In the genomic region with DNA sequence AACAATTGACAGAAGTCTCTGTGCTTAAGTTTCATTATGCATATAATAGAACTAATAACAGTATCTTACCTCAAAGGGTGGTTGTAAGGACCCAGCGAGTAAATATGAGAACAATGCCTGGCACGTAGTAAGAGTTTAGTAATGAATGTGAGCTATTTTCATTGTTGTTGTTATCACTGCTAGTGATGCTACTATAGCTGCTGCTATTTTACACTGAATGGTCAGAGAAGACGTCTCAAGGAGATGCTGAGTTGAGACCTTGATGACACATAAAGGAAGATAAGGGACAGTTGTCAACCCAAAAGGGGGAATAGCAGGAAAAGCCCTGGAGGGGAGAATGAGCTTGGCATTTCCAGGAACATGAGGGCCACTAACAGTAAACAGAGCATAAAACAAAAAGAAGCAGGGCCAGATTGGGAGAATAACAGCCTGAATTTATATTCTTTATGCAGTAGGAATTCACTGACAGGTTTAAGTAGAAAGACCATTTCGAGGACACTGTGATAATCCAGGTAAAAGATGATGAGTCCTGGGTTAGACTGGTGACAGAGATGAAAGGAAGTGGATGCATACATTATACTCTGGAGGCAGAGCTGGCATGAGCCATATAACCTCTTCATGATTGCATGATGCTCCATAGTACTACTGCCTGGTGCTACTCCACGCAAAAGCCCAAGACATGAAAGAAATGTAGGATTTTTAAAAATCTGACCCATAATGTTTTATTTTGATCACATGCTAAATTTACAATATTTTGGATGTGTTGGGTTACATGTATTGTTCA, we compare ENCODE assay signal across 12 cellular contexts. TPM values are rescaled to one million over a fixed set of nuclear protein-coding genes. Genes with fewer than 3 reads are reported as not detected.
DNase-seq lines count a peak whose midpoint lies in the region; ATAC-seq and TF ChIP-seq lines count a peak whose summit lies in the region.
"Had no signal": no experiment of that assay in that cellular context is flagged by ENCODE, and none has a peak within 500 bp of the region (broad histone marks: within the 10 kb centered on the region; RNA-seq: fewer than 3 reads in every experiment).

No MANE protein-coding gene starts in this region.

- no peak overlapping the region for H2AK5ac ChIP-seq in H9 (ENCODE audit: insufficient read length, low read length)

- no peak for TF ChIP-seq POLR2A in GM18505 (IDR thresholded peaks at IDR 0.05; ENCODE audit: borderline replicate concordance, extremely low read depth, insufficient read depth, insufficient read length)

- ATAC-seq in GM18505 (IDR thresholded peaks at IDR 0.05; ENCODE audit: unreplicated experiment) (peak; percentile 62), GM19467 (IDR thresholded peaks at IDR 0.05; ENCODE audit: unreplicated experiment) (peak; percentile 39), HG03064 (IDR thresholded peaks at IDR 0.05; ENCODE audit: low read depth, unreplicated experiment) (peak; percentile 62)

- H3K79me1 ChIP-seq in H9 (ENCODE audit: insufficient read depth, low read depth, low read length, poor library complexity, severe bottlenecking), result no peaks in the 10 kb centered on the region

- H4K5ac ChIP-seq in H9 (ENCODE audit: insufficient read length, low read depth, low read length), result no peak overlapping the region

- H3K9ac ChIP-seq in H9 (ENCODE audit: extremely low read depth, insufficient read length, low read length), result no peak overlapping the region

- H2BK15ac ChIP-seq in H9 (ENCODE audit: low read depth, low read length), result no peak overlapping the region

- H3K4me2 ChIP-seq in H9 (ENCODE audit: insufficient read depth, insufficient read length, low read length), result no peak overlapping the region

- H3K79me2 ChIP-seq in H9 (ENCODE audit: insufficient read depth, low read length), result no peaks in the 10 kb centered on the region

- no peak overlapping the region for H4K8ac ChIP-seq in H9 (replicated peaks; ENCODE audit: insufficient read length, low read depth, low read length)

- H3K4ac ChIP-seq in H9 (ENCODE audit: low read depth, low read length), result no peak overlapping the region

- peaks cover 0 to 8% of the 10 kb centered on the region in 2 experiments; a peak in 2 of 4 replicates for H3K4me1 Mint-ChIP-seq in H9

- no peak for TF ChIP-seq CTCF in H9 (conservative IDR thresholded peaks at IDR 0.05)

- no peak overlapping the region for H2BK120ac ChIP-seq in H9 (ENCODE audit: low read depth, low read length, poor library complexity, severe bottlenecking)

- DNase-seq in 8988T (no peak), H9 (no peak), iPS-NIHi7 (ENCODE audit: extremely low spot score) (no peak), NCI-H146 (lab: John Stamatoyannopoulos, UW) (no peak)
- DNase-seq: DMS79, hippocampal formation, NCI-H1436 had no signal

- H3K9me3 Mint-ChIP-seq in H9, result no peaks in the 10 kb centered on the region
- H3K9me3 Mint-ChIP-seq: dendritic cell treated with granulocyte-macrophage colony-stimulating factor and Interleukin-4, amounts not matched to agents 40 ng/mL and 50 ng/mL, for 4 days had no signal

- H2BK20ac ChIP-seq in H9 (ENCODE audit: low read depth, low read length, poor library complexity, severe bottlenecking), result no peak overlapping the region

- no peak overlapping the region for H3K27ac Mint-ChIP-seq in H9
- H3K27ac Mint-ChIP-seq: dendritic cell treated with granulocyte-macrophage colony-stimulating factor and Interleukin-4, amounts not matched to agents 40 ng/mL and 50 ng/mL, for 4 days had no signal

- no peak overlapping the region for H2AFZ ChIP-seq in H9 (ENCODE audit: low read length)

- no peaks in the 10 kb centered on the region for H3K9me3 ChIP-seq in H9 (ENCODE audit: control insufficient read depth, low read depth, low read length)

- H3K27ac ChIP-seq in cingulate gyrus (ENCODE audit: low read depth, low read length) (peak overlapping the region; percentile 13), H9 (ENCODE audit: insufficient read length, low read depth, low read length) (no peak overlapping the region)

- no peak overlapping the region for H3K56ac ChIP-seq in H9 (ENCODE audit: insufficient read length, low read depth, low read length)

- no peak overlapping the region for H2BK5ac ChIP-seq in H9 (ENCODE audit: insufficient read length, low read length)

- no peaks in the 10 kb centered on the region for H4K20me1 ChIP-seq in H9 (ENCODE audit: control insufficient read depth, insufficient read depth, insufficient read length)

- no peak overlapping the region for H3K18ac ChIP-seq in H9 (ENCODE audit: insufficient read length, low read depth, low read length)

- no peaks in the 10 kb centered on the region for H3K23me2 ChIP-seq in H9 (ENCODE audit: insufficient read length, low read depth, low read length, poor library complexity, severe bottlenecking)

- no peak overlapping the region for H3K14ac ChIP-seq in H9 (ENCODE audit: insufficient read depth, low read length)

- no peak overlapping the region for H3K4me3 Mint-ChIP-seq in H9
- H3K4me3 Mint-ChIP-seq: dendritic cell treated with granulocyte-macrophage colony-stimulating factor and Interleukin-4, amounts not matched to agents 40 ng/mL and 50 ng/mL, for 4 days had no signal

- H3K36me3 Mint-ChIP-seq in H9 (ENCODE audit: insufficient read depth in 1 of 3, low read depth in 3 of 3), result no peaks in the 10 kb centered on the region

- no peak overlapping the region for H4K91ac ChIP-seq in H9 (ENCODE audit: insufficient read length, low read depth, low read length)

- WGBS in H9 (ENCODE audit: extremely low coverage, insufficient read length, low lambda C conversion rate), result no CpG with 5 or more reads among the region's 5 CpGs

- no peaks in the 10 kb centered on the region for H3K27me3 ChIP-seq in H9 (ENCODE audit: insufficient read depth, low read length)

- H3K27me3 Mint-ChIP-seq in H9 (ENCODE audit: low read depth), result no peaks in the 10 kb centered on the region
- H3K27me3 Mint-ChIP-seq: dendritic cell treated with granulocyte-macrophage colony-stimulating factor and Interleukin-4, amounts not matched to agents 40 ng/mL and 50 ng/mL, for 4 days had no signal

- no peaks in the 10 kb centered on the region for H3K4me1 ChIP-seq in H9 (ENCODE audit: insufficient read depth, low read length)

- no peak overlapping the region for H3T11ph ChIP-seq in H9 (ENCODE audit: low read length)

- no peak overlapping the region for H2BK12ac ChIP-seq in H9 (ENCODE audit: insufficient read length, low read depth, low read length)

- H3K23ac ChIP-seq in H9 (ENCODE audit: insufficient read length, low read depth, low read length), result no peak overlapping the region

RNA-seq across cellular contexts. Expression of a gene that starts 23.1 kb away (rescaled TPM):
- 5.1 and 5.7 TPM in 2 replicates for total RNA-seq in H9 (2021)
